9 cellular contexts compared by ENCODE assay signal in the genomic region with DNA sequence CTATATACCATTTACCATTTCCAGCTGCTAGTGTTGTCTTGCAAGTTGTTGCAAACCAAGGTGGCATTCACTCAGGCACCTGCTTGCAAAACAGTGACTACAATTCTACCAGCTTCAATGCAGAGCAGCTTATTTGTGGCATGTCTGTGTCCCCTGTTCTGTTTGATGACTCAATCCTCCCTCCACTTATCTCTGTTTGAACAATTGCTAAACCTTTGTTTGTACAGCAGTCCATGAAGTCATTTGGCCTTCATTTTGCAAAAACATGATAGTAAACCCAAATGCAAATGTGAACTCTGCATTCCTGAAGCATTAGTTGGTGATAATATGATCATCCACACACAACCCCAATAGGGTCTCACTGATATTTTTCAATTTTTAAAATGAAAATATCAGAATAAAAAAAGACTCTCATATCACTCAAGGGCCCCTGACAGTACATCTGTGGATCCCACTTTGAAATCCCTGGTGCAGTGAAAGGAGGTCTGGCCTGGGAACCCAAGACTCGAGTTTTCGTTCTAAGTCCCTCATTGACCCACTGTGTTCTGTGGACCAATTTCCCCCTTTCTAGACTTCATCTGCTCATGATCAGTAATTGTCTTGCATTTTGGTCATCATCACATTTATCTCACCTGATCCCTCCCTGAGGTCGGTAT.
A peak's percentile ranks its signal among the peaks of the same experiment; 100 is the strongest.
DNase-seq lines count a peak whose midpoint lies in the region; ATAC-seq and TF ChIP-seq lines count a peak whose summit lies in the region.
"Had no signal": no experiment of that assay in that cellular context is flagged by ENCODE, and none has a peak within 500 bp of the region (broad histone marks: within the 10 kb centered on the region; RNA-seq: fewer than 3 reads in every experiment).

No MANE protein-coding gene starts in this region.

- H3K4me3 ChIP-seq in epithelial cell of esophagus (ENCODE audit: low read length) = no peak overlapping the region

- no peak for TF ChIP-seq CTCF in epithelial cell of esophagus (IDR thresholded peaks at IDR 0.05; ENCODE audit: insufficient read depth, low read depth, low read length, missing control alignments)

- intact Hi-C loops in cardiac septum (cut with DNase I) (no loop called here), Right ventricle myocardium inferior (cut with DNase I) (no loop called here), sciatic nerve (cut with DNase I) (no loop called here)

- peak; percentile 15 for DNase-seq in cardiac septum (ENCODE audit: low spot score)
- DNase-seq in Right ventricle myocardium inferior (ENCODE audit: missing footprints) = no peak
- DNase-seq in NCI-H460 (ENCODE audit: extremely low read depth, low read depth) = peak; percentile 11
- peak; percentile 38 for DNase-seq in epithelial cell of esophagus (ENCODE audit: low read depth)
- DNase-seq in stromal cell of bone marrow (ENCODE audit: low read depth) = peak; percentile 28
- no peak for DNase-seq in activated CD4-positive, alpha-beta T cell treated with anti-CD3 and anti-CD28 coated beads, Interleukin-2, amount 50 U/mL, for 1 hour
- no peak for DNase-seq in sciatic nerve (ENCODE audit: low spot score)
- DNase-seq: activated naive CD4-positive, alpha-beta T cell treated with anti-CD3 and anti-CD28 coated beads for 36 hours had no signal

- ATAC-seq in Right ventricle myocardium inferior (no peak), sciatic nerve (no peak), HG03045 (IDR thresholded peaks at IDR 0.05; ENCODE audit: unreplicated experiment) (no peak)

Comparison
In these comparisons a context has a peak if more than half of its experiments do, and no peak if none do; other contexts are left out.
1. DNase-seq: peak in cardiac septum (single experiment), NCI-H460 (single experiment), epithelial cell of esophagus (single experiment) and stromal cell of bone marrow (single experiment); none in Right ventricle myocardium inferior (single experiment), activated CD4-positive, alpha-beta T cell treated with anti-CD3 and anti-CD28 coated beads, Interleukin-2, amount 50 U/mL, for 1 hour (single experiment) and sciatic nerve (single experiment).